Comparison of ENCODE assay signal across 1 cellular context in genomic region chr19:55216461-55217198, GRCh38.
TF ChIP-seq lines count a peak whose summit lies in the region.

No MANE protein-coding gene starts in this region.

TF ChIP-seq in K562, 482 proteins besides CTCF, POLR2A, EP300 and RAD21 (continued from another document and continues in another):
- peak; percentile 89 for TF ChIP-seq E2F4 (CRISPR knock-in tag; IDR thresholded peaks at IDR 0.05; ENCODE audit: low read depth)
- peak; percentile 81 for TF ChIP-seq ZBTB33 (CRISPR knock-in tag; IDR thresholded peaks at IDR 0.05)
- TF ChIP-seq EHMT2 (IDR thresholded peaks at IDR 0.05), result peak; percentile 99
- no peak for TF ChIP-seq MCM5 (IDR thresholded peaks at IDR 0.05; ENCODE audit: low read depth)
- TF ChIP-seq PRMT5 (CRISPR knock-in tag; IDR thresholded peaks at IDR 0.05), result peak; percentile 94
- peak; percentile 95 for TF ChIP-seq ZNF232 (CRISPR knock-in tag; IDR thresholded peaks at IDR 0.05)
- peak; percentile 95 for TF ChIP-seq DPF2 (IDR thresholded peaks at IDR 0.05)
- no peak for TF ChIP-seq ZSCAN32 (CRISPR knock-in tag; IDR thresholded peaks at IDR 0.05)
- TF ChIP-seq SREBF1 (IDR thresholded peaks at IDR 0.05; ENCODE audit: borderline replicate concordance, low read depth, low read length), result no peak
- TF ChIP-seq ZNF124 (CRISPR knock-in tag; IDR thresholded peaks at IDR 0.05), result no peak
- TF ChIP-seq CEBPG (CRISPR knock-in tag; IDR thresholded peaks at IDR 0.05), result no peak
- no peak for TF ChIP-seq CEBPG (tag; conservative IDR thresholded peaks at IDR 0.05 in 1 of 2, IDR thresholded peaks at IDR 0.05 in 1 of 2)
- peak; percentile 96 for TF ChIP-seq ATF7 (IDR thresholded peaks at IDR 0.05)
- no peak for TF ChIP-seq THRA (IDR thresholded peaks at IDR 0.05)
- TF ChIP-seq BCL6 (CRISPR knock-in tag; IDR thresholded peaks at IDR 0.05), result no peak
- peak; percentile 82; the same call in 1 of the 2 replicates for TF ChIP-seq ZNF589 (CRISPR knock-in tag; IDR thresholded peaks at IDR 0.05; ENCODE audit: low read depth)
- TF ChIP-seq ZFP91 (CRISPR knock-in tag; IDR thresholded peaks at IDR 0.05), result peak; percentile 82
- TF ChIP-seq MCM7 (IDR thresholded peaks at IDR 0.05), result 0 out of 4 replicates have a peak, but pooled peaks of 1 of the 2 experiments have one; percentile 9
- TF ChIP-seq POLR2AphosphoS5 (IDR thresholded peaks at IDR 0.05; ENCODE audit: control insufficient read depth, insufficient read depth, low read depth, low read length), result peak; percentile 75
- TF ChIP-seq ZNF282 (CRISPR knock-in tag; IDR thresholded peaks at IDR 0.05), result no peak
- peak; percentile 87 for TF ChIP-seq ZNF24 (IDR thresholded peaks at IDR 0.05)
- TF ChIP-seq MIER1 (IDR thresholded peaks at IDR 0.05; ENCODE audit: low read depth), result peak; percentile 97
- TF ChIP-seq CEBPB (tag; IDR thresholded peaks at IDR 0.05), result no peak
- peak; percentile 31; the same call in 1 of the 2 replicates for TF ChIP-seq IRF2 (CRISPR knock-in tag; IDR thresholded peaks at IDR 0.05)
- TF ChIP-seq CBX2 (IDR thresholded peaks at IDR 0.05; ENCODE audit: insufficient read depth, low read length, poor library complexity, severe bottlenecking), result no peak
- no peak; the same call in 1 of the 2 replicates for TF ChIP-seq ZNF592 (IDR thresholded peaks at IDR 0.05)
- TF ChIP-seq RHOXF2B (CRISPR knock-in tag; conservative IDR thresholded peaks at IDR 0.05), result 0 out of 2 replicates have a peak, but pooled peaks have one; percentile 3
- no peak for TF ChIP-seq SLC30A9 (CRISPR knock-in tag; IDR thresholded peaks at IDR 0.05)
- peak; percentile 48; the same call in 1 of the 2 replicates for TF ChIP-seq ZNF263 (CRISPR knock-in tag; IDR thresholded peaks at IDR 0.05; ENCODE audit: borderline replicate concordance)
- 0 out of 2 replicates have a peak, but pooled peaks have one; percentile 28 for TF ChIP-seq SIN3B (IDR thresholded peaks at IDR 0.05; ENCODE audit: low read depth)
- TF ChIP-seq TRIM25 (IDR thresholded peaks at IDR 0.05; ENCODE audit: borderline replicate concordance), result no peak
- TF ChIP-seq ZNF561 (CRISPR knock-in tag; conservative IDR thresholded peaks at IDR 0.05), result no peak
- peak; percentile 88 for TF ChIP-seq RFX5 (IDR thresholded peaks at IDR 0.05; ENCODE audit: low read depth, low read length)
- TF ChIP-seq MNT (conservative IDR thresholded peaks at IDR 0.05), result peak; percentile 89 to 91
- no peak for TF ChIP-seq TCFL5 (CRISPR knock-in tag; conservative IDR thresholded peaks at IDR 0.05)
- TF ChIP-seq PRPF4 (IDR thresholded peaks at IDR 0.05; ENCODE audit: insufficient read depth, low read depth, low read length, poor library complexity, severe bottlenecking), result peak; percentile 76
- no peak for TF ChIP-seq TRIM28 (IDR thresholded peaks at IDR 0.05)
- TF ChIP-seq GATAD2B (IDR thresholded peaks at IDR 0.05; ENCODE audit: borderline replicate concordance), result peak; percentile 98
- TF ChIP-seq SIX5 (IDR thresholded peaks at IDR 0.05; ENCODE audit: borderline replicate concordance in 1 of 2, insufficient read depth in 1 of 2, low read depth in 1 of 2, low read length in 2 of 2), result 0 out of 4 replicates have a peak, but pooled peaks of 1 of the 2 experiments have one; percentile 3
- no peak for TF ChIP-seq RFX7 (CRISPR knock-in tag; IDR thresholded peaks at IDR 0.05)
- TF ChIP-seq OTX1 (CRISPR knock-in tag; IDR thresholded peaks at IDR 0.05), result peak; percentile 66; the same call in 1 of the 2 replicates
- no peak for TF ChIP-seq WHSC1 (IDR thresholded peaks at IDR 0.05; ENCODE audit: low read length)
- TF ChIP-seq TSHZ1 (CRISPR knock-in tag; IDR thresholded peaks at IDR 0.05), result no peak
- no peak for TF ChIP-seq ZBTB5 (IDR thresholded peaks at IDR 0.05)
- no peak for TF ChIP-seq SMAD2 (IDR thresholded peaks at IDR 0.05; ENCODE audit: low read depth, low read length)
- peak; percentile 97 for TF ChIP-seq ELF4 (CRISPR knock-in tag; IDR thresholded peaks at IDR 0.05)
- peak; percentile 60 for TF ChIP-seq PHF20 (IDR thresholded peaks at IDR 0.05; ENCODE audit: partially characterized antibody)
